Comparison of ENCODE assay signal across 19 cellular contexts in the genomic region with DNA sequence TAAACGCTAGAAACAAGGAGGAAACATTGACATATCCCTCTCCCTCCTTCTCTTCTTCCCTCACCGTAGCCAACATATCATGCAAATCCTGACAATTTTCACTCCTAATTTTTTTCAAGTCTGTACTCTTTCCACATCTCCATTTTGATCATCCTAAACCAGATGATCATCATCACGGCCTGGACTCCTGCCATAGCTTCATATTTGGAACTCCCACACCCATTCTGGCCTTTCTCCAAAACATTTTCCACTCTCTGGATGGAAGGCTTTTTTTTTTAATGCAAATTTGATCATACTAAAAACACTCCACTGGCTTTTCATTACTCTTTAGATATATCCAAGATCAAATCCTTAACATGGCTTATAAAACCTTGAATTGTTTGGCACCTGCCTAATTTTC.
DNase-seq lines count a peak whose midpoint lies in the region; ATAC-seq and TF ChIP-seq lines count a peak whose summit lies in the region.
"Had no signal": no experiment of that assay in that cellular context is flagged by ENCODE, and none has a peak within 500 bp of the region (broad histone marks: within the 10 kb centered on the region; RNA-seq: fewer than 3 reads in every experiment).

No MANE protein-coding gene starts in this region.

- TF ChIP-seq POLR2A in breast epithelium (IDR thresholded peaks at IDR 0.05): no peak

- H3K27me3 Mint-ChIP-seq in MCF 10A (ENCODE audit: insufficient read depth, unreplicated experiment): no peaks in the 10 kb centered on the region
- H3K27me3 Mint-ChIP-seq in naive thymus-derived CD4-positive, alpha-beta T cell: no peaks in the 10 kb centered on the region

- POLR2A ChIA-PET in MCF 10A (lab: Yijun Ruan, JAX): no interaction called here
- POLR2A ChIA-PET in naive thymus-derived CD4-positive, alpha-beta T cell (lab: Charles Lee): no interaction called here

- H3K4me1 Mint-ChIP-seq in MCF 10A (ENCODE audit: insufficient read depth, unreplicated experiment): peaks cover 6% of the 10 kb centered on the region
- no peaks in the 10 kb centered on the region for H3K4me1 Mint-ChIP-seq in naive thymus-derived CD4-positive, alpha-beta T cell

- intact Hi-C loops in MCF 10A (cut with micrococcal nuclease): no loop called here
- intact Hi-C loops in breast epithelium (cut with DNase I; ENCODE audit: low total_unique reads): no loop called here
- intact Hi-C loops in naive thymus-derived CD4-positive, alpha-beta T cell (cut with micrococcal nuclease): no loop called here

- DNase-seq in MCF 10A (ENCODE audit: unreplicated experiment) (peak; percentile 31), breast epithelium (ENCODE audit: low spot score in 2 of 2) (no peak), NCI-H345 treated with DMSO at 0.1 percent for 48 hours (lab: John Stamatoyannopoulos, UW; ENCODE audit: unreplicated experiment) (peak; percentile 3), fibroblast of mammary gland (ENCODE audit: low read depth) (peak; percentile 3), superior temporal gyrus (ENCODE audit: extremely low spot score) (peak; percentile 43)
- no peak for DNase-seq in naive thymus-derived CD4-positive, alpha-beta T cell
- no peak for DNase-seq in effector memory CD4-positive, alpha-beta T cell
- DNase-seq: BE2C, Karpas-422, NCI-H1436 treated with DMSO at 0.1 percent for 48 hours, NCI-H2029, NCI-H2171, NCI-H510A treated with DMSO at 0.1 percent for 48 hours, NCI-H748 treated with DMSO at 0.1 percent for 48 hours, SIG-M5, SK-N-SH had no signal

- H3K27me3 ChIP-seq in breast epithelium: no peaks in the 10 kb centered on the region
- no peaks in the 10 kb centered on the region for H3K27me3 ChIP-seq in naive thymus-derived CD4-positive, alpha-beta T cell (ENCODE audit: control insufficient read depth in 2 of 2, insufficient read depth in 2 of 2, low read length in 2 of 2)
- no peaks in the 10 kb centered on the region for H3K27me3 ChIP-seq in effector memory CD4-positive, alpha-beta T cell (replicated peaks; ENCODE audit: control insufficient read depth, insufficient read depth, low read length, poor library complexity, severe bottlenecking)
- H3K27me3 ChIP-seq: BE2C had no signal

- H3K36me3 ChIP-seq in breast epithelium: no peaks in the 10 kb centered on the region
- H3K36me3 ChIP-seq in naive thymus-derived CD4-positive, alpha-beta T cell (ENCODE audit: control insufficient read depth in 2 of 3, insufficient read depth in 3 of 3, low read length in 3 of 3): no peaks in the 10 kb centered on the region
- H3K36me3 ChIP-seq in effector memory CD4-positive, alpha-beta T cell (ENCODE audit: control insufficient read depth, insufficient read depth, low read length): no peaks in the 10 kb centered on the region
- H3K36me3 ChIP-seq: BE2C had no signal

- H3K4me3 Mint-ChIP-seq in MCF 10A (ENCODE audit: unreplicated experiment): no peak overlapping the region
- H3K4me3 Mint-ChIP-seq in naive thymus-derived CD4-positive, alpha-beta T cell: no peak overlapping the region

- H3K36me3 Mint-ChIP-seq in MCF 10A (ENCODE audit: insufficient read depth, unreplicated experiment): no peaks in the 10 kb centered on the region
- no peaks in the 10 kb centered on the region for H3K36me3 Mint-ChIP-seq in naive thymus-derived CD4-positive, alpha-beta T cell

- H3K4me1 ChIP-seq in breast epithelium: no peaks in the 10 kb centered on the region
- no peaks in the 10 kb centered on the region for H3K4me1 ChIP-seq in naive thymus-derived CD4-positive, alpha-beta T cell (ENCODE audit: control insufficient read depth in 2 of 2, insufficient read depth in 2 of 2, low read length in 2 of 2)
- H3K4me1 ChIP-seq in effector memory CD4-positive, alpha-beta T cell (ENCODE audit: control insufficient read depth, insufficient read depth, low read length, poor library complexity, severe bottlenecking): no peaks in the 10 kb centered on the region
- H3K4me1 ChIP-seq: BE2C had no signal

- TF ChIP-seq CTCF in MCF 10A (IDR thresholded peaks at IDR 0.05; ENCODE audit: unreplicated experiment) (no peak), breast epithelium (IDR thresholded peaks at IDR 0.05) (no peak), fibroblast of mammary gland (conservative IDR thresholded peaks at IDR 0.05; ENCODE audit: control insufficient read depth, insufficient read depth, low read depth, low read length) (no peak)

- no peak overlapping the region for H3K27ac ChIP-seq in breast epithelium
- H3K27ac ChIP-seq in naive thymus-derived CD4-positive, alpha-beta T cell (ENCODE audit: low read depth, low read length): no peak overlapping the region
- H3K27ac ChIP-seq in effector memory CD4-positive, alpha-beta T cell (ENCODE audit: insufficient read depth, low read length, poor library complexity, severe bottlenecking): no peak overlapping the region

- ATAC-seq in naive thymus-derived CD4-positive, alpha-beta T cell: no peak
- no peak for ATAC-seq in HG03196 (IDR thresholded peaks at IDR 0.05; ENCODE audit: unreplicated experiment)
- ATAC-seq: GM12878, Panc1 had no signal

- H3K9me3 Mint-ChIP-seq in MCF 10A (ENCODE audit: unreplicated experiment): no peaks in the 10 kb centered on the region
- H3K9me3 Mint-ChIP-seq in naive thymus-derived CD4-positive, alpha-beta T cell: peaks cover 0 to 13% (median 4%) of the 10 kb centered on the region in 11 donors

- no TSS peak for BruUV-seq in MCF 10A (replicated peaks; lab: Mats Ljungman, UMichigan)

- CTCF ChIA-PET in MCF 10A (lab: Yijun Ruan, JAX): no interaction called here
- CTCF ChIA-PET in naive thymus-derived CD4-positive, alpha-beta T cell (lab: Charles Lee): no interaction called here

- H3K9me3 ChIP-seq in breast epithelium: peaks cover 0 to 6% of the 10 kb centered on the region in 2 donors
- no peaks in the 10 kb centered on the region for H3K9me3 ChIP-seq in naive thymus-derived CD4-positive, alpha-beta T cell (ENCODE audit: control insufficient read depth in 2 of 3, low read length in 3 of 3)
- no peaks in the 10 kb centered on the region for H3K9me3 ChIP-seq in effector memory CD4-positive, alpha-beta T cell (ENCODE audit: control insufficient read depth, low read length)
- H3K9me3 ChIP-seq: BE2C, SK-N-SH had no signal

- H3K27ac Mint-ChIP-seq in MCF 10A (ENCODE audit: low read depth, unreplicated experiment): no peak overlapping the region
- no peak overlapping the region for H3K27ac Mint-ChIP-seq in naive thymus-derived CD4-positive, alpha-beta T cell

- no peak overlapping the region for H3K4me3 ChIP-seq in breast epithelium
- H3K4me3 ChIP-seq in fibroblast of mammary gland (ENCODE audit: control insufficient read depth, low read depth, low read length): no peak overlapping the region
- H3K4me3 ChIP-seq in naive thymus-derived CD4-positive, alpha-beta T cell (ENCODE audit: low read length): no peak overlapping the region
- no peak overlapping the region for H3K4me3 ChIP-seq in effector memory CD4-positive, alpha-beta T cell (ENCODE audit: insufficient read depth, low read depth, low read length, poor library complexity, severe bottlenecking)
- H3K4me3 ChIP-seq: GM12878 had no signal

Comparison
In these comparisons a context has a peak if more than half of its experiments do, and no peak if none do; other contexts are left out.
1. DNase-seq: peak in MCF 10A (single experiment), NCI-H345 treated with DMSO at 0.1 percent for 48 hours (single experiment), fibroblast of mammary gland (single experiment) and superior temporal gyrus (single experiment); none in breast epithelium (0 of 2), naive thymus-derived CD4-positive, alpha-beta T cell (0 of 9) and effector memory CD4-positive, alpha-beta T cell (0 of 3).